Comparison of ENCODE assay signal across 12 cellular contexts in the genomic region with DNA sequence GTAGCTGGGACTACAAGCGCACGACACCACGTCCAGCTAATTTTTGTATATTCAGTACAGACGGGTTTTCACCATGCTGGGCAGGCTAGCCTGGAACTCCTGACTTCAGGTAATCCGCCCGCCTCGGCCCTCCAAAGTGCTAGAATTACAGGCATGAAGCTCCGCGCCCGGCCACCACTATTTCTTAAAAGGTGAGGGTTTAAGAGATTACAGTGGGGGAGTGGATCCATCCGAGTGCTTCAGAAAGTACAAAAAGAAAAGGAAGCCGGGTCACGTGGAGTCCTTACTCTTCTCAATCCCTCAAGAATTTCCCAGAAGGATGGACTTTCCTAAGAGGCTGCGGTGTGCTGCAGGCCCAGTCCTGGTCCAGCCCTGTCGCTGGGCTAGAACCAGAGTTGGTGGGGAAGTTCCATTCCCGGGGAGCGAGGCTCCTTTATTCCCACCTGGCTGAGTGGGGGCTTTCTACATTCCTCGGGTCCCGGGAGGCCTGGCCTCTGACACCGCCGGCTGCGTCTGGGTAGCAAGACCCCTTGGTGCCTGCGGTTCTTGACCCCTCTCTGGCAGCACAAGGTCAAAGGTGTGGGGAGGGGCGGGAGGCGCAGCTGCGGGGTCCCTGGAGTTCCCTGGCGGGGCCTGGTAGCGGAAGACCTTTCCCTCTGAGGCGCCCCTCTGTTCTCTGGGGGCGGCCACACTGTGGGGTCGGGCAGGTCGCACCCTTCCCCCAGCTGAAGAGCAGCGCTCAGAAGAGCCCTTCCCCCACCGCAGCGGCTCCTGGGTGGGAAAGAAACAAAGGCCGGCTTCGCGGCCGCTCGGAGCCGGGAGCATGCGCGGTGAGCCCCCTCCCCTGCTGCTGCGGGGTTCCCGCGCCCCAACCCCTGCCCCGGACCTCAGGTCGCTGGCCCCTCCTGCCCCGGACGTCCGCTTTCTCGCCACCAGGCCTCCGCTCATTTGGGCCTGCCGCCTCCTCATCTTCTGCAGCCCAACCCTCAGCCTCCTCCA.
DNase-seq lines count a peak whose midpoint lies in the region; ATAC-seq and TF ChIP-seq lines count a peak whose summit lies in the region.
"Had no signal": no experiment of that assay in that cellular context is flagged by ENCODE, and none has a peak within 500 bp of the region (broad histone marks: within the 10 kb centered on the region; RNA-seq: fewer than 3 reads in every experiment).

No MANE protein-coding gene starts in this region.

- no peak for TF ChIP-seq EP300 in ovary (IDR thresholded peaks at IDR 0.05)

- peak overlapping the region; percentile 74 for H3K4me2 ChIP-seq in hepatocyte

- TF ChIP-seq POLR2A in ovary (IDR thresholded peaks at IDR 0.05): no peak

- intact Hi-C loops in ovary (cut with DNase I): no loop called here

- H3K27me3 Mint-ChIP-seq in activated naive CD8-positive, alpha-beta T cell treated with anti-CD3 and anti-CD28 coated beads, Interleukin-2, amount 50 U/mL, for 24 hours: no peaks in the 10 kb centered on the region

- H3K9me2 ChIP-seq in hepatocyte (replicated peaks; ENCODE audit: insufficient read depth): no peaks in the 10 kb centered on the region

- no peak overlapping the region for H3K4me3 ChIP-seq in hepatocyte
- peak overlapping the region; percentile 37 for H3K4me3 ChIP-seq in ovary

- no peaks in the 10 kb centered on the region for H3K27me3 ChIP-seq in hepatocyte
- no peaks in the 10 kb centered on the region for H3K27me3 ChIP-seq in ovary

- peaks cover 89% of the 10 kb centered on the region for H3K4me1 Mint-ChIP-seq in activated naive CD8-positive, alpha-beta T cell treated with anti-CD3 and anti-CD28 coated beads, Interleukin-2, amount 50 U/mL, for 24 hours

- no peaks in the 10 kb centered on the region for H3K79me2 ChIP-seq in hepatocyte

- H4K20me1 ChIP-seq in hepatocyte (ENCODE audit: insufficient read depth, poor library complexity, severe bottlenecking): no peaks in the 10 kb centered on the region

- no peak for TF ChIP-seq CTCF in C4-2B (conservative IDR thresholded peaks at IDR 0.05)
- no peak for TF ChIP-seq CTCF in hepatocyte (IDR thresholded peaks at IDR 0.05; ENCODE audit: poor library complexity)
- TF ChIP-seq CTCF in ovary (IDR thresholded peaks at IDR 0.05): no peak

- H3K9me3 ChIP-seq in hepatocyte (ENCODE audit: low read depth) (no peaks in the 10 kb centered on the region), ovary (no peaks in the 10 kb centered on the region)

- H3K9me3 Mint-ChIP-seq in activated naive CD8-positive, alpha-beta T cell treated with anti-CD3 and anti-CD28 coated beads, Interleukin-2, amount 50 U/mL, for 24 hours: no peaks in the 10 kb centered on the region

- H3K4me1 ChIP-seq in hepatocyte (ENCODE audit: insufficient read depth) (no peaks in the 10 kb centered on the region), ovary (ENCODE audit: insufficient read depth) (no peaks in the 10 kb centered on the region)

- ATAC-seq in activated naive CD8-positive, alpha-beta T cell treated with anti-CD3 and anti-CD28 coated beads, Interleukin-2, amount 50 U/mL, for 24 hours: no peak
- no peak for ATAC-seq in HG03280 (IDR thresholded peaks at IDR 0.05; ENCODE audit: unreplicated experiment)
- ATAC-seq: SK-N-SH treated with all-trans-retinoic acid at 6 μM for 48 hours had no signal

- peak overlapping the region; percentile 13 for H3K27ac ChIP-seq in C4-2B
- no peak overlapping the region for H3K27ac ChIP-seq in hepatocyte
- H3K27ac ChIP-seq in ovary: no peak overlapping the region

- H3K36me3 ChIP-seq in hepatocyte (replicated peaks; ENCODE audit: insufficient read depth, low read depth) (no peaks in the 10 kb centered on the region), ovary (no peaks in the 10 kb centered on the region)

- WGBS in hepatocyte (ENCODE audit: low lambda C conversion rate, missing lambda C conversion rate): 65% methylated on average over 36 of the region's 54 CpGs
- WGBS in ovary, 3 donors: 29 to 42% (median 39%) methylated on average over 40 to 54 of the region's 54 CpGs

- DNase-seq in activated naive CD8-positive, alpha-beta T cell treated with anti-CD3 and anti-CD28 coated beads, Interleukin-2, amount 50 U/mL, for 24 hours: no peak
- peak; percentile 12 for DNase-seq in hepatocyte (ENCODE audit: low spot score)
- peak in 4 of 5 donors; percentile 12 to 55 (median 33) for DNase-seq in ovary
- no peak for DNase-seq in NCI-H446 (lab: John Stamatoyannopoulos, UW)
- no peak for DNase-seq in putamen (ENCODE audit: low spot score)
- DNase-seq in NCI-H2171 treated with DMSO at 0.1 percent for 48 hours (lab: John Stamatoyannopoulos, UW): no peak
- DNase-seq: activated T-cell treated with anti-CD3 and anti-CD28 coated beads, Interleukin-2, amount 50 U/mL, for 1 hour; HCEC 1CT; NCI-H226 had no signal

- H2AFZ ChIP-seq in hepatocyte: peak overlapping the region; percentile 55

- peak overlapping the region; percentile 94 for H3K27ac Mint-ChIP-seq in activated naive CD8-positive, alpha-beta T cell treated with anti-CD3 and anti-CD28 coated beads, Interleukin-2, amount 50 U/mL, for 24 hours

- no peak overlapping the region for H3K4me3 Mint-ChIP-seq in activated naive CD8-positive, alpha-beta T cell treated with anti-CD3 and anti-CD28 coated beads, Interleukin-2, amount 50 U/mL, for 24 hours

- H3K36me3 Mint-ChIP-seq in activated naive CD8-positive, alpha-beta T cell treated with anti-CD3 and anti-CD28 coated beads, Interleukin-2, amount 50 U/mL, for 24 hours (ENCODE audit: low read depth): peaks cover 22% of the 10 kb centered on the region

Comparison
In these comparisons a context has a peak if more than half of its experiments do, and no peak if none do; other contexts are left out.
1. DNase-seq: peak in hepatocyte (single experiment) and ovary (4 of 5); none in activated naive CD8-positive, alpha-beta T cell treated with anti-CD3 and anti-CD28 coated beads, Interleukin-2, amount 50 U/mL, for 24 hours (single experiment), NCI-H446 (0 of 2), putamen (single experiment) and NCI-H2171 treated with DMSO at 0.1 percent for 48 hours (single experiment).